In genomic region chr5:80904533-80905187, GRCh38 we compare ENCODE assay signal across 21 cellular contexts. TPM values are rescaled to one million over a fixed set of nuclear protein-coding genes. Genes with fewer than 3 reads are reported as not detected.
A peak's percentile ranks its signal among the peaks of the same experiment; 100 is the strongest.
DNase-seq lines count a peak whose midpoint lies in the region; ATAC-seq, FAIRE-seq and TF ChIP-seq lines count a peak whose summit lies in the region.
"Had no signal": no experiment of that assay in that cellular context is flagged by ENCODE, and none has a peak within 500 bp of the region (broad histone marks: within the 10 kb centered on the region; RNA-seq: fewer than 3 reads in every experiment).

No MANE protein-coding gene starts in this region.

- H3K27ac ChIP-seq in BLaER1, result no peak overlapping the region
- H3K27ac ChIP-seq: A549, epithelial cell of prostate, skin epidermis had no signal

- H3K27me3 ChIP-seq in BLaER1, result no peaks in the 10 kb centered on the region
- H3K27me3 ChIP-seq: MG63 had no signal

- peak overlapping the region; percentile 13; the same call in 1 of the 2 replicates for H3K4me2 ChIP-seq in BLaER1
- H3K4me2 ChIP-seq: A549 had no signal

- H3K4me1 ChIP-seq in BLaER1, result peaks cover 8% of the 10 kb centered on the region
- H3K4me1 ChIP-seq: A549 had no signal

- DNase-seq in OCI-M1 (lab: John Stamatoyannopoulos, UW) (peak; percentile 65), epithelial cell of esophagus (ENCODE audit: low read depth) (peak; percentile 5), HT-29 (ENCODE audit: low spot score) (no peak), urothelium cell line (ENCODE audit: low spot score) (no peak), LoVo (ENCODE audit: low spot score) (no peak), NCI-H526 treated with DMSO at 0.1 percent for 48 hours (lab: John Stamatoyannopoulos, UW) (no peak)
- DNase-seq: activated CD4-positive, alpha-beta T cell treated with anti-CD3 and anti-CD28 coated beads for 36 hours; activated gamma-delta T cell; head of caudate nucleus; MG63; naive thymus-derived CD4-positive, alpha-beta T cell; NCI-H1694 treated with DMSO at 0.1 percent for 48 hours; NCI-H526; stimulated activated CD4-positive, alpha-beta T cell treated with anti-CD3 and anti-CD28 coated beads, Interleukin-1b, Interleukin-23, amount 100 ng/mL, for 48 hours; substantia nigra had no signal

- peaks cover 22% of the 10 kb centered on the region for H3K9me3 ChIP-seq in BLaER1
- H3K9me3 ChIP-seq: A549, MG63 had no signal

- H3K4me3 ChIP-seq in BLaER1, result no peak overlapping the region
- H3K4me3 ChIP-seq in epithelial cell of esophagus (ENCODE audit: low read length), result no peak overlapping the region
- H3K4me3 ChIP-seq: A549, MG63, skin epidermis had no signal

- H3K36me3 ChIP-seq in BLaER1, result no peaks in the 10 kb centered on the region
- H3K36me3 ChIP-seq: MG63 had no signal

- no peak overlapping the region for H3K9ac ChIP-seq in BLaER1

- no peak for TF ChIP-seq CTCF in epithelial cell of esophagus (IDR thresholded peaks at IDR 0.05; ENCODE audit: insufficient read depth, low read depth, low read length, missing control alignments)

- no peak for FAIRE-seq in urothelium cell line (lab: Jason Lieb, UNC)
- FAIRE-seq: A549, TTC549 had no signal

- H4K20me1 ChIP-seq in BLaER1, result no peaks in the 10 kb centered on the region

- ATAC-seq in HG02610 (IDR thresholded peaks at IDR 0.05; ENCODE audit: unreplicated experiment), result peak; percentile 72
- ATAC-seq: A549; activated CD4-positive, alpha-beta T cell treated with anti-CD3 and anti-CD28 coated beads for 36 hours; naive thymus-derived CD4-positive, alpha-beta T cell had no signal

RNA-seq across cellular contexts. Expression of gene RASGRF2, which starts 55.5 kb away (rescaled TPM):
- 8.8 and 10.3 TPM in 2 replicates for total RNA-seq in HT-29 (2014; rRNA removed; shearing (Covaris generic))

Comparison
In these comparisons a context has a peak if more than half of its experiments do, and no peak if none do; other contexts are left out.
1. DNase-seq: peak in OCI-M1 (single experiment) and epithelial cell of esophagus (single experiment); none in HT-29 (single experiment), urothelium cell line (single experiment), LoVo (single experiment) and NCI-H526 treated with DMSO at 0.1 percent for 48 hours (single experiment).